ENCODE assay signal across 1 cellular context in genomic region chr2:226752887-226753286, GRCh38.
TF ChIP-seq lines count a peak whose summit lies in the region.

No MANE protein-coding gene starts in this region.

TF ChIP-seq in GM12878, 131 proteins besides CTCF, POLR2A, EP300 and RAD21:
- TF ChIP-seq NR2C2 (IDR thresholded peaks at IDR 0.05; ENCODE audit: borderline replicate concordance, control insufficient read depth, insufficient read length, low read depth), result no peak
- TF ChIP-seq SMAD1 (IDR thresholded peaks at IDR 0.05; ENCODE audit: low read depth, partially characterized antibody), result no peak
- 0 out of 2 replicates have a peak, but pooled peaks have one; percentile 43 for TF ChIP-seq YY1 (IDR thresholded peaks at IDR 0.05; ENCODE audit: low read depth, low read length)
- TF ChIP-seq E2F4 (IDR thresholded peaks at IDR 0.05; ENCODE audit: low read depth, low read length), result no peak
- no peak for TF ChIP-seq HSF1 (IDR thresholded peaks at IDR 0.05; ENCODE audit: low read depth, low read length)
- no peak for TF ChIP-seq ZNF592 (IDR thresholded peaks at IDR 0.05)
- no peak for TF ChIP-seq SMC3 (IDR thresholded peaks at IDR 0.05; ENCODE audit: borderline replicate concordance, low read length)
- no peak for TF ChIP-seq MTA2 (IDR thresholded peaks at IDR 0.05; ENCODE audit: low read depth)
- peak; percentile 38; the same call in 1 of the 2 replicates for TF ChIP-seq SPI1 (IDR thresholded peaks at IDR 0.05; ENCODE audit: borderline replicate concordance, insufficient read depth, low read depth, low read length)
- TF ChIP-seq CEBPZ (IDR thresholded peaks at IDR 0.05; ENCODE audit: low read depth, low read length), result no peak
- no peak for TF ChIP-seq IKZF1 (conservative IDR thresholded peaks at IDR 0.05)
- TF ChIP-seq SKIL (IDR thresholded peaks at IDR 0.05; ENCODE audit: low read depth, poor library complexity, severe bottlenecking), result no peak
- no peak for TF ChIP-seq MEF2B (IDR thresholded peaks at IDR 0.05; ENCODE audit: partially characterized antibody, poor library complexity, severe bottlenecking)
